In genomic region chr4:175071123-175071522, GRCh38 we compare ENCODE assay signal across 20 cellular contexts.
"Had no signal": no experiment of that assay in that cellular context is flagged by ENCODE, and none has a peak within 500 bp of the region (broad histone marks: within the 10 kb centered on the region; RNA-seq: fewer than 3 reads in every experiment).

No MANE protein-coding gene starts in this region.

- H3K4me1 Mint-ChIP-seq: activated naive CD4-positive, alpha-beta T cell treated with anti-CD3 and anti-CD28 coated beads, Interleukin-2, amount 50 U/mL, for 24 hours; brain; stimulated activated effector memory CD8-positive, alpha-beta T cell treated with anti-CD3 and anti-CD28 coated beads, Interleukin-12 subunit alpha, Interleukin-12 subunit beta, amount 100 ng/mL, for 72 hours had no signal

- ATAC-seq: activated CD4-positive, CD25-positive, alpha-beta regulatory T cell treated with anti-CD3 and anti-CD28 coated beads, Interleukin-2, amount 50 U/mL, for 24 hours; left lobe of liver; stimulated activated effector memory CD8-positive, alpha-beta T cell treated with anti-CD3 and anti-CD28 coated beads, Interleukin-12 subunit alpha, Interleukin-12 subunit beta, amount 100 ng/mL, for 72 hours had no signal

- H3K4me1 ChIP-seq: colonic mucosa, right atrium auricular region, stomach, vagina had no signal

- H3K27me3 ChIP-seq: adrenal gland, colonic mucosa, right atrium auricular region, stomach, vagina had no signal

- H3K36me3 ChIP-seq: adrenal gland, colonic mucosa, right atrium auricular region, stomach, vagina had no signal

- DNase-seq: activated gamma-delta T cell; adrenal gland; central memory CD4-positive, alpha-beta T cell; colonic mucosa; head of caudate nucleus; kidney; small intestine; stimulated activated CD4-positive, alpha-beta T cell treated with anti-CD3 and anti-CD28 coated beads, Interleukin-4, amount 100 ng/mL, for 1 hour; stomach; T-helper 1 cell; T-helper 9 cell had no signal

- H3K27me3 Mint-ChIP-seq: activated naive CD4-positive, alpha-beta T cell treated with anti-CD3 and anti-CD28 coated beads, Interleukin-2, amount 50 U/mL, for 24 hours; brain; progenitor cell of endocrine pancreas had no signal

- H3K9me3 ChIP-seq: adrenal gland, colonic mucosa, stomach, vagina had no signal

- H3K4me3 Mint-ChIP-seq: activated naive CD4-positive, alpha-beta T cell treated with anti-CD3 and anti-CD28 coated beads, Interleukin-2, amount 50 U/mL, for 24 hours; brain; stimulated activated effector memory CD8-positive, alpha-beta T cell treated with anti-CD3 and anti-CD28 coated beads, Interleukin-12 subunit alpha, Interleukin-12 subunit beta, amount 100 ng/mL, for 72 hours had no signal

- H3K9me3 Mint-ChIP-seq: activated naive CD4-positive, alpha-beta T cell treated with anti-CD3 and anti-CD28 coated beads, Interleukin-2, amount 50 U/mL, for 24 hours; brain had no signal

- H3K4me3 ChIP-seq: adrenal gland, colonic mucosa, lung, right atrium auricular region, stomach, vagina had no signal

- H3K27ac Mint-ChIP-seq: activated naive CD4-positive, alpha-beta T cell treated with anti-CD3 and anti-CD28 coated beads, Interleukin-2, amount 50 U/mL, for 24 hours; brain; progenitor cell of endocrine pancreas; stimulated activated effector memory CD8-positive, alpha-beta T cell treated with anti-CD3 and anti-CD28 coated beads, Interleukin-12 subunit alpha, Interleukin-12 subunit beta, amount 100 ng/mL, for 72 hours had no signal

- H3K36me3 Mint-ChIP-seq: activated naive CD4-positive, alpha-beta T cell treated with anti-CD3 and anti-CD28 coated beads, Interleukin-2, amount 50 U/mL, for 24 hours; brain; stimulated activated effector memory CD8-positive, alpha-beta T cell treated with anti-CD3 and anti-CD28 coated beads, Interleukin-12 subunit alpha, Interleukin-12 subunit beta, amount 100 ng/mL, for 72 hours had no signal
